Comparison of ENCODE assay signal across 8 cellular contexts in the genomic region with DNA sequence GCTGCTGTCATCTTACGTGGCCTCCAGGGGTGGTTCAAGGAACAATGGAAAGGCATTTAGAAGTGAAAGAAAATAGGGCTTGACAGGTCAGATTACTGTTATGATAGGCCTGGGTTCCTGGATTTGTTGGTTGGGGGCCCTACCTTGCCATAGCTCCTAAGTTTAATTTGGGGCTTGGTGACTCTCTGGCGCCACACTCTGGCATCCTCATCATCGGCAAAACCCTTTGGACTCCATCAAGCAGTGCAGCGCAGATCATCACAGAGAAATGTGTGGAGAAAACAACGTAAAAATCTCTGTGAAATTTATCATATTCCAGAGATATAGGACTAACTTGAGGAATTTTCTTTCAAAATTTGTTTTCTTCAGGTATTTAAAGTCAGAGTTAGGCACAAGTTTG. TPM values are rescaled to one million over a fixed set of nuclear protein-coding genes. Genes with fewer than 3 reads are reported as not detected.
DNase-seq lines count a peak whose midpoint lies in the region; ATAC-seq and TF ChIP-seq lines count a peak whose summit lies in the region.

No MANE protein-coding gene starts in this region.

- H3K27ac ChIP-seq in H9 (ENCODE audit: insufficient read length, low read depth, low read length) (no peak overlapping the region), WERI-Rb-1 (no peak overlapping the region)

- H3K36me3 ChIP-seq in WERI-Rb-1: no peaks in the 10 kb centered on the region

- no peaks in the 10 kb centered on the region for H3K27me3 ChIP-seq in H9 (ENCODE audit: insufficient read depth, low read length)
- H3K27me3 ChIP-seq in WERI-Rb-1 (ENCODE audit: insufficient read depth, low read depth, severe bottlenecking): no peaks in the 10 kb centered on the region

- H3K79me1 ChIP-seq in H9 (ENCODE audit: insufficient read depth, low read depth, low read length, poor library complexity, severe bottlenecking): no peaks in the 10 kb centered on the region

- H3K23me2 ChIP-seq in H9 (ENCODE audit: insufficient read length, low read depth, low read length, poor library complexity, severe bottlenecking): no peaks in the 10 kb centered on the region

- H3K4me2 ChIP-seq in H9 (ENCODE audit: insufficient read depth, insufficient read length, low read length): no peak overlapping the region

- no peak overlapping the region for H2BK120ac ChIP-seq in H9 (ENCODE audit: low read depth, low read length, poor library complexity, severe bottlenecking)

- H4K5ac ChIP-seq in H9 (ENCODE audit: insufficient read length, low read depth, low read length): no peak overlapping the region

- no peak overlapping the region for H3K4me3 ChIP-seq in AG09309 (ENCODE audit: control insufficient read depth, low read depth, low read length)
- no peak overlapping the region for H3K4me3 ChIP-seq in WERI-Rb-1 (ENCODE audit: low read depth, low read length)

- DNase-seq in AG09309 (ENCODE audit: low read depth) (no peak), H9 (peak; percentile 51), WERI-Rb-1 (peak; percentile 52), lung microvascular endothelial cell (ENCODE audit: low read depth in 2 of 2) (peak; percentile 59 to 66), NCI-H226 (no peak)
- DNase-seq in central memory CD8-positive, alpha-beta T cell (ENCODE audit: low spot score in 2 of 2): peak; percentile 23 to 26
- peak; percentile 19 to 26 for DNase-seq in stimulated activated CD8-positive, alpha-beta memory T cell treated with anti-CD3 and anti-CD28 coated beads, Interleukin-7, amount 100 ng/mL, for 1 hour (ENCODE audit: low read depth in 2 of 2)

- H4K91ac ChIP-seq in H9 (ENCODE audit: insufficient read length, low read depth, low read length): no peak overlapping the region

- no peak overlapping the region for H2BK15ac ChIP-seq in H9 (ENCODE audit: low read depth, low read length)

- H2AFZ ChIP-seq in H9 (ENCODE audit: low read length): no peak overlapping the region

- H4K20me1 ChIP-seq in H9 (ENCODE audit: control insufficient read depth, insufficient read depth, insufficient read length): no peaks in the 10 kb centered on the region

- no peak overlapping the region for H3K4me3 Mint-ChIP-seq in H9
- H3K4me3 Mint-ChIP-seq in central memory CD8-positive, alpha-beta T cell: no peak overlapping the region

- H3K9me3 ChIP-seq in H9 (ENCODE audit: control insufficient read depth, low read depth, low read length) (no peaks in the 10 kb centered on the region), WERI-Rb-1 (ENCODE audit: severe bottlenecking) (no peaks in the 10 kb centered on the region)

- TF ChIP-seq CTCF in AG09309 (IDR thresholded peaks at IDR 0.05; ENCODE audit: control insufficient read depth, insufficient read depth, low read depth, low read length, missing control alignments) (peak; percentile 60), H9 (conservative IDR thresholded peaks at IDR 0.05) (peak; percentile 83), WERI-Rb-1 (IDR thresholded peaks at IDR 0.05; ENCODE audit: low read depth, low read length) (peak; percentile 70)

- no peaks in the 10 kb centered on the region for H3K27me3 Mint-ChIP-seq in H9 (ENCODE audit: low read depth)
- H3K27me3 Mint-ChIP-seq in central memory CD8-positive, alpha-beta T cell: peaks cover 6% of the 10 kb centered on the region

- peak; percentile 32 for ATAC-seq in central memory CD8-positive, alpha-beta T cell (replicated peaks; ENCODE audit: extremely low read depth, poor library complexity, severe bottlenecking)
- no peak for ATAC-seq in HG03108 (IDR thresholded peaks at IDR 0.05; ENCODE audit: unreplicated experiment)

- no peak overlapping the region for H3K18ac ChIP-seq in H9 (ENCODE audit: insufficient read length, low read depth, low read length)

- no peak overlapping the region for H3K9ac ChIP-seq in H9 (ENCODE audit: extremely low read depth, insufficient read length, low read length)

- no peak overlapping the region for H3K23ac ChIP-seq in H9 (ENCODE audit: insufficient read length, low read depth, low read length)

- no peak overlapping the region for H4K8ac ChIP-seq in H9 (replicated peaks; ENCODE audit: insufficient read length, low read depth, low read length)

- no peak overlapping the region for H3K14ac ChIP-seq in H9 (ENCODE audit: insufficient read depth, low read length)

- H3T11ph ChIP-seq in H9 (ENCODE audit: low read length): no peak overlapping the region

- WGBS in H9 (ENCODE audit: extremely low coverage, insufficient read length, low lambda C conversion rate): no CpG with 5 or more reads among the region's 5 CpGs

- no peak overlapping the region for H2BK12ac ChIP-seq in H9 (ENCODE audit: insufficient read length, low read depth, low read length)

- H2BK20ac ChIP-seq in H9 (ENCODE audit: low read depth, low read length, poor library complexity, severe bottlenecking): no peak overlapping the region

- H2BK5ac ChIP-seq in H9 (ENCODE audit: insufficient read length, low read length): no peak overlapping the region

- H3K79me2 ChIP-seq in H9 (ENCODE audit: insufficient read depth, low read length): no peaks in the 10 kb centered on the region

- H3K56ac ChIP-seq in H9 (ENCODE audit: insufficient read length, low read depth, low read length): no peak overlapping the region

- no peaks in the 10 kb centered on the region for H3K4me1 ChIP-seq in H9 (ENCODE audit: insufficient read depth, low read length)

- no peaks in the 10 kb centered on the region; a peak in 1 of 7 replicates for H3K36me3 Mint-ChIP-seq in H9 (ENCODE audit: insufficient read depth in 1 of 3, low read depth in 3 of 3)
- H3K36me3 Mint-ChIP-seq in central memory CD8-positive, alpha-beta T cell (ENCODE audit: insufficient read depth): no peaks in the 10 kb centered on the region

- peaks cover 0 to 3% of the 10 kb centered on the region in 2 experiments; a peak in 1 of 4 replicates for H3K4me1 Mint-ChIP-seq in H9
- H3K4me1 Mint-ChIP-seq in central memory CD8-positive, alpha-beta T cell: no peaks in the 10 kb centered on the region

- H3K27ac Mint-ChIP-seq in H9: no peak overlapping the region
- H3K27ac Mint-ChIP-seq in central memory CD8-positive, alpha-beta T cell (ENCODE audit: low read depth): no peak overlapping the region

- no peak overlapping the region for H3K4ac ChIP-seq in H9 (ENCODE audit: low read depth, low read length)

- H2AK5ac ChIP-seq in H9 (ENCODE audit: insufficient read length, low read length): no peak overlapping the region

- no peaks in the 10 kb centered on the region; a peak in 1 of 5 replicates for H3K9me3 Mint-ChIP-seq in H9
- no peaks in the 10 kb centered on the region for H3K9me3 Mint-ChIP-seq in central memory CD8-positive, alpha-beta T cell

RNA-seq across cellular contexts. Expression of gene AIG1, which starts 33.6 kb away (rescaled TPM):
- total RNA-seq in H9 (2021) (43.3 and 44.6 TPM in 2 replicates), lung microvascular endothelial cell (11.8 and 15.7 TPM in 2 replicates)

Comparison
In these comparisons a context has a peak if more than half of its experiments do, and no peak if none do; other contexts are left out.
1. DNase-seq: peak in H9 (single experiment), WERI-Rb-1 (single experiment), central memory CD8-positive, alpha-beta T cell (2 of 2), lung microvascular endothelial cell (2 of 2) and stimulated activated CD8-positive, alpha-beta memory T cell treated with anti-CD3 and anti-CD28 coated beads, Interleukin-7, amount 100 ng/mL, for 1 hour (2 of 2); none in AG09309 (single experiment) and NCI-H226 (single experiment).
2. Peak in every context shown above with its lines, with median percentiles within 50 percentile points of each other: CTCF ChIP-seq.